1 cellular context compared by ENCODE assay signal in the genomic region with DNA sequence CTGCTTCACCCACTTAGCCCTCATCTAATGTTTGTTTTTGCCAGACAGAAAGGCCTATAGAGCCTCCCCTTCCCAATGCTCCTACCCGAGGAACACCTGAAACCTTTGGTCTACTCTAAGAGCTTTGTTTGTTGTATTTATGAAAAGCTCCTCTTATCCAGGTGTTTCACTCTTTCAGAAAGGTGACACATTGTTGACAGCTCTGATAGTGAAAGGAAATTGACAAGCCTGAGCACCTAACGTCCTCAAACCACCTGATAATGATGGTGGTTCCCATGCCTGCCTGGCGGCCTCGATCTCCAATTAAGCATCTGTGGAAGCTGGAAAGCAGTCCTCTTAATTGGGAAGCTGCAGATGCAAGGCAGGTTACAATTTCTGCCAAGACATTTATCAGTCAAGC.
TF ChIP-seq lines count a peak whose summit lies in the region.

No MANE protein-coding gene starts in this region.

TF ChIP-seq in H1, 55 proteins besides CTCF, POLR2A, EP300 and RAD21:
- TF ChIP-seq TAF7 (optimal IDR thresholded peaks at IDR 0.05; ENCODE audit: borderline replicate concordance, low read depth, low read length), result no peak
- TF ChIP-seq SP4 (IDR thresholded peaks at IDR 0.05; ENCODE audit: low read length), result no peak
- TF ChIP-seq SP2 (IDR thresholded peaks at IDR 0.05; ENCODE audit: low read length), result no peak
- TF ChIP-seq CEBPB (IDR thresholded peaks at IDR 0.05; ENCODE audit: low read depth, low read length), result no peak
- TF ChIP-seq SIN3A (conservative IDR thresholded peaks at IDR 0.05 in 1 of 2, IDR thresholded peaks at IDR 0.05 in 1 of 2; ENCODE audit: low read depth in 1 of 2, low read length in 2 of 2), result no peak
- no peak for TF ChIP-seq TCF12 (IDR thresholded peaks at IDR 0.05; ENCODE audit: low read depth, low read length)
- no peak for TF ChIP-seq KDM5A (IDR thresholded peaks at IDR 0.05; ENCODE audit: low read length)
- no peak for TF ChIP-seq KDM4A (IDR thresholded peaks at IDR 0.05; ENCODE audit: low read depth, low read length, severe bottlenecking)
- no peak for TF ChIP-seq TAF1 (IDR thresholded peaks at IDR 0.05; ENCODE audit: low read depth, low read length)
- TF ChIP-seq BRCA1 (IDR thresholded peaks at IDR 0.05; ENCODE audit: low read depth, low read length), result no peak
- TF ChIP-seq SUZ12 (IDR thresholded peaks at IDR 0.05; ENCODE audit: low read length), result no peak
- no peak for TF ChIP-seq HDAC6 (IDR thresholded peaks at IDR 0.05; ENCODE audit: low read depth, low read length)
- TF ChIP-seq, protein P1, sequence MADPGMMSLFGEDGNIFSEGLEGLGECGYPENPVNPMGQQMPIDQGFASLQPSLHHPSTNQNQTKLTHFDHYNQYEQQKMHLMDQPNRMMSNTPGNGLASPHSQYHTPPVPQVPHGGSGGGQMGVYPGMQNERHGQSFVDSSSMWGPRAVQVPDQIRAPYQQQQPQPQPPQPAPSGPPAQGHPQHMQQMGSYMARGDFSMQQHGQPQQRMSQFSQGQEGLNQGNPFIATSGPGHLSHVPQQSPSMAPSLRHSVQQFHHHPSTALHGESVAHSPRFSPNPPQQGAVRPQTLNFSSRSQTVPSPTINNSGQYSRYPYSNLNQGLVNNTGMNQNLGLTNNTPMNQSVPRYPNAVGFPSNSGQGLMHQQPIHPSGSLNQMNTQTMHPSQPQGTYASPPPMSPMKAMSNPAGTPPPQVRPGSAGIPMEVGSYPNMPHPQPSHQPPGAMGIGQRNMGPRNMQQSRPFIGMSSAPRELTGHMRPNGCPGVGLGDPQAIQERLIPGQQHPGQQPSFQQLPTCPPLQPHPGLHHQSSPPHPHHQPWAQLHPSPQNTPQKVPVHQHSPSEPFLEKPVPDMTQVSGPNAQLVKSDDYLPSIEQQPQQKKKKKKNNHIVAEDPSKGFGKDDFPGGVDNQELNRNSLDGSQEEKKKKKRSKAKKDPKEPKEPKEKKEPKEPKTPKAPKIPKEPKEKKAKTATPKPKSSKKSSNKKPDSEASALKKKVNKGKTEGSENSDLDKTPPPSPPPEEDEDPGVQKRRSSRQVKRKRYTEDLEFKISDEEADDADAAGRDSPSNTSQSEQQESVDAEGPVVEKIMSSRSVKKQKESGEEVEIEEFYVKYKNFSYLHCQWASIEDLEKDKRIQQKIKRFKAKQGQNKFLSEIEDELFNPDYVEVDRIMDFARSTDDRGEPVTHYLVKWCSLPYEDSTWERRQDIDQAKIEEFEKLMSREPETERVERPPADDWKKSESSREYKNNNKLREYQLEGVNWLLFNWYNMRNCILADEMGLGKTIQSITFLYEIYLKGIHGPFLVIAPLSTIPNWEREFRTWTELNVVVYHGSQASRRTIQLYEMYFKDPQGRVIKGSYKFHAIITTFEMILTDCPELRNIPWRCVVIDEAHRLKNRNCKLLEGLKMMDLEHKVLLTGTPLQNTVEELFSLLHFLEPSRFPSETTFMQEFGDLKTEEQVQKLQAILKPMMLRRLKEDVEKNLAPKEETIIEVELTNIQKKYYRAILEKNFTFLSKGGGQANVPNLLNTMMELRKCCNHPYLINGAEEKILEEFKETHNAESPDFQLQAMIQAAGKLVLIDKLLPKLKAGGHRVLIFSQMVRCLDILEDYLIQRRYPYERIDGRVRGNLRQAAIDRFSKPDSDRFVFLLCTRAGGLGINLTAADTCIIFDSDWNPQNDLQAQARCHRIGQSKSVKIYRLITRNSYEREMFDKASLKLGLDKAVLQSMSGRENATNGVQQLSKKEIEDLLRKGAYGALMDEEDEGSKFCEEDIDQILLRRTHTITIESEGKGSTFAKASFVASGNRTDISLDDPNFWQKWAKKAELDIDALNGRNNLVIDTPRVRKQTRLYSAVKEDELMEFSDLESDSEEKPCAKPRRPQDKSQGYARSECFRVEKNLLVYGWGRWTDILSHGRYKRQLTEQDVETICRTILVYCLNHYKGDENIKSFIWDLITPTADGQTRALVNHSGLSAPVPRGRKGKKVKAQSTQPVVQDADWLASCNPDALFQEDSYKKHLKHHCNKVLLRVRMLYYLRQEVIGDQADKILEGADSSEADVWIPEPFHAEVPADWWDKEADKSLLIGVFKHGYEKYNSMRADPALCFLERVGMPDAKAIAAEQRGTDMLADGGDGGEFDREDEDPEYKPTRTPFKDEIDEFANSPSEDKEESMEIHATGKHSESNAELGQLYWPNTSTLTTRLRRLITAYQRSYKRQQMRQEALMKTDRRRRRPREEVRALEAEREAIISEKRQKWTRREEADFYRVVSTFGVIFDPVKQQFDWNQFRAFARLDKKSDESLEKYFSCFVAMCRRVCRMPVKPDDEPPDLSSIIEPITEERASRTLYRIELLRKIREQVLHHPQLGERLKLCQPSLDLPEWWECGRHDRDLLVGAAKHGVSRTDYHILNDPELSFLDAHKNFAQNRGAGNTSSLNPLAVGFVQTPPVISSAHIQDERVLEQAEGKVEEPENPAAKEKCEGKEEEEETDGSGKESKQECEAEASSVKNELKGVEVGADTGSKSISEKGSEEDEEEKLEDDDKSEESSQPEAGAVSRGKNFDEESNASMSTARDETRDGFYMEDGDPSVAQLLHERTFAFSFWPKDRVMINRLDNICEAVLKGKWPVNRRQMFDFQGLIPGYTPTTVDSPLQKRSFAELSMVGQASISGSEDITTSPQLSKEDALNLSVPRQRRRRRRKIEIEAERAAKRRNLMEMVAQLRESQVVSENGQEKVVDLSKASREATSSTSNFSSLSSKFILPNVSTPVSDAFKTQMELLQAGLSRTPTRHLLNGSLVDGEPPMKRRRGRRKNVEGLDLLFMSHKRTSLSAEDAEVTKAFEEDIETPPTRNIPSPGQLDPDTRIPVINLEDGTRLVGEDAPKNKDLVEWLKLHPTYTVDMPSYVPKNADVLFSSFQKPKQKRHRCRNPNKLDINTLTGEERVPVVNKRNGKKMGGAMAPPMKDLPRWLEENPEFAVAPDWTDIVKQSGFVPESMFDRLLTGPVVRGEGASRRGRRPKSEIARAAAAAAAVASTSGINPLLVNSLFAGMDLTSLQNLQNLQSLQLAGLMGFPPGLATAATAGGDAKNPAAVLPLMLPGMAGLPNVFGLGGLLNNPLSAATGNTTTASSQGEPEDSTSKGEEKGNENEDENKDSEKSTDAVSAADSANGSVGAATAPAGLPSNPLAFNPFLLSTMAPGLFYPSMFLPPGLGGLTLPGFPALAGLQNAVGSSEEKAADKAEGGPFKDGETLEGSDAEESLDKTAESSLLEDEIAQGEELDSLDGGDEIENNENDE (IDR thresholded peaks at IDR 0.05; ENCODE audit: insufficient replicate concordance, low read length), result no peak
- no peak for TF ChIP-seq NANOG (IDR thresholded peaks at IDR 0.05; ENCODE audit: insufficient read depth, low read depth, low read length, poor library complexity, severe bottlenecking)
- TF ChIP-seq TBP (IDR thresholded peaks at IDR 0.05; ENCODE audit: low read depth, low read length), result no peak
- TF ChIP-seq, protein P2, sequence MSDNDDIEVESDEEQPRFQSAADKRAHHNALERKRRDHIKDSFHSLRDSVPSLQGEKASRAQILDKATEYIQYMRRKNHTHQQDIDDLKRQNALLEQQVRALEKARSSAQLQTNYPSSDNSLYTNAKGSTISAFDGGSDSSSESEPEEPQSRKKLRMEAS (IDR thresholded peaks at IDR 0.05), result no peak
- TF ChIP-seq CTBP2 (IDR thresholded peaks at IDR 0.05; ENCODE audit: borderline replicate concordance, insufficient read depth, insufficient read length, low read length), result no peak
- TF ChIP-seq NRF1 (IDR thresholded peaks at IDR 0.05; ENCODE audit: low read depth, low read length), result no peak
- TF ChIP-seq SIRT6 (IDR thresholded peaks at IDR 0.05; ENCODE audit: low read length), result no peak
- TF ChIP-seq POLR2AphosphoS5 (IDR thresholded peaks at IDR 0.05; ENCODE audit: low read depth, low read length), result no peak
